ENCODE assay signal across 1 cellular context in genomic region chrX:13087322-13088154, GRCh38.
TF ChIP-seq lines count a peak whose summit lies in the region.

No MANE protein-coding gene starts in this region.

TF ChIP-seq in GM12878, 131 proteins besides CTCF, POLR2A, EP300 and RAD21 (continued from another document and continues in another):
- peak; percentile 89 for TF ChIP-seq RELA (IDR thresholded peaks at IDR 0.05; ENCODE audit: borderline replicate concordance, partially characterized antibody)
- TF ChIP-seq RFX5 (IDR thresholded peaks at IDR 0.05; ENCODE audit: low read depth, low read length): no peak
- TF ChIP-seq SREBF1 (IDR thresholded peaks at IDR 0.05; ENCODE audit: low read length): no peak
- TF ChIP-seq SMC3 (IDR thresholded peaks at IDR 0.05; ENCODE audit: borderline replicate concordance, low read length): no peak; the same call in 1 of the 2 replicates
- no peak for TF ChIP-seq MAX (IDR thresholded peaks at IDR 0.05; ENCODE audit: low read depth, low read length)
- no peak for TF ChIP-seq BACH1 (IDR thresholded peaks at IDR 0.05; ENCODE audit: borderline replicate concordance)
- no peak for TF ChIP-seq ATF2 (IDR thresholded peaks at IDR 0.05; ENCODE audit: low read length)
- TF ChIP-seq NR2C1 (IDR thresholded peaks at IDR 0.05): no peak
- TF ChIP-seq BCL11A (IDR thresholded peaks at IDR 0.05; ENCODE audit: low read depth, low read length): peak; percentile 82
- no peak for TF ChIP-seq ASH2L (IDR thresholded peaks at IDR 0.05; ENCODE audit: borderline replicate concordance, low read depth)
- no peak for TF ChIP-seq BRCA1 (IDR thresholded peaks at IDR 0.05; ENCODE audit: low read depth, low read length)
- peak; percentile 91 for TF ChIP-seq YBX1 (IDR thresholded peaks at IDR 0.05)
- TF ChIP-seq GATAD2B (conservative IDR thresholded peaks at IDR 0.05; ENCODE audit: low read depth): no peak
- TF ChIP-seq FOXM1 (IDR thresholded peaks at IDR 0.05; ENCODE audit: low read depth, low read length): no peak
- peak; percentile 73; the same call in 1 of the 2 replicates for TF ChIP-seq MEF2A (IDR thresholded peaks at IDR 0.05; ENCODE audit: insufficient read depth, low read depth, low read length)
- TF ChIP-seq CBFB (IDR thresholded peaks at IDR 0.05; ENCODE audit: low read depth): peak; percentile 93
- peak; percentile 42; the same call in 2 of the 3 replicates for TF ChIP-seq POU2F2 (IDR thresholded peaks at IDR 0.05; ENCODE audit: borderline replicate concordance, low read depth, low read length)
- peak; percentile 46; the same call in 1 of the 2 replicates for TF ChIP-seq SPI1 (IDR thresholded peaks at IDR 0.05; ENCODE audit: borderline replicate concordance, insufficient read depth, low read depth, low read length)
- peak; percentile 87 for TF ChIP-seq ATF7 (IDR thresholded peaks at IDR 0.05; ENCODE audit: low read depth)
- no peak for TF ChIP-seq TCF7 (IDR thresholded peaks at IDR 0.05; ENCODE audit: borderline replicate concordance)
- no peak for TF ChIP-seq IKZF2 (IDR thresholded peaks at IDR 0.05)
- TF ChIP-seq PAX8 (IDR thresholded peaks at IDR 0.05): no peak
- peak; percentile 59 for TF ChIP-seq CREM (IDR thresholded peaks at IDR 0.05; ENCODE audit: low read depth)
- no peak for TF ChIP-seq ZZZ3 (IDR thresholded peaks at IDR 0.05; ENCODE audit: control insufficient read depth, insufficient read length, low read depth)
- TF ChIP-seq E2F4 (IDR thresholded peaks at IDR 0.05; ENCODE audit: low read depth, low read length): no peak
- no peak for TF ChIP-seq ZNF687 (IDR thresholded peaks at IDR 0.05)
- TF ChIP-seq CREB1 (IDR thresholded peaks at IDR 0.05; ENCODE audit: low read depth): no peak
- TF ChIP-seq PRDM15 (CRISPR knock-in tag; IDR thresholded peaks at IDR 0.05): 0 out of 2 replicates have a peak, but pooled peaks have one; percentile 64
- no peak for TF ChIP-seq ZNF592 (IDR thresholded peaks at IDR 0.05)
- no peak for TF ChIP-seq USF1 (IDR thresholded peaks at IDR 0.05; ENCODE audit: borderline replicate concordance, extremely low read length, insufficient read depth, low read depth, low read length)
- TF ChIP-seq TARDBP (IDR thresholded peaks at IDR 0.05; ENCODE audit: borderline replicate concordance): 0 out of 2 replicates have a peak, but pooled peaks have one; percentile 39
- no peak; the same call in 1 of the 2 replicates for TF ChIP-seq ZNF207 (IDR thresholded peaks at IDR 0.05; ENCODE audit: borderline replicate concordance)
- no peak; the same call in 1 of the 2 replicates for TF ChIP-seq STAT3 (IDR thresholded peaks at IDR 0.05; ENCODE audit: low read depth, low read length)
- no peak for TF ChIP-seq BCLAF1 (IDR thresholded peaks at IDR 0.05)
- TF ChIP-seq RBBP5 (conservative IDR thresholded peaks at IDR 0.05): no peak
- TF ChIP-seq ZBTB4 (CRISPR knock-in tag; IDR thresholded peaks at IDR 0.05): peak; percentile 68
- TF ChIP-seq NFXL1 (IDR thresholded peaks at IDR 0.05; ENCODE audit: borderline replicate concordance): no peak
- no peak for TF ChIP-seq NRF1 (conservative IDR thresholded peaks at IDR 0.05; ENCODE audit: low read depth, low read length)
- TF ChIP-seq TBL1XR1 (IDR thresholded peaks at IDR 0.05; ENCODE audit: low read depth, low read length): no peak
